In the genomic region with DNA sequence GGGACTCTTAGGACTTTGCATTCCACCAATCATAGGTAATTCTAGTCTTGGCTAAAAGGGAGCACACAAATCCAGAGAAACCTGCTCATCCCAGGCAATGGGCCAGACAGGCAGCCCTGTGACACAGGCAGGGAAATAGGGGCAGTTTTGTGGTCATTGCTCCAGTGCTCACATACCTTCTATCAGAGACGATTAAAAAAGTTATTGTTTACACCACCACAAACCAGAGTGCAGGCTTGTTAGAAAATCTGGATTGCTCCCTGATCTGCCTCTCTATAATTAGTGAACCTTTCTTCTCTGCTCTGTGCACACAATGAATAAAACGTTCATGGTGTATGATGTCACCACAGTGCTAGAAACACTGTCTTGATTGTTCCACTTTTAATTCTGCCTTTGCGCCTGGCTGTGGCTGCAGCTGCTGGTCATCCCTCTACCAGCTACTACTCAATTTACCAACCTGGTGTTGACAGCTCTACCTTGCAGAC, we compare ENCODE assay signal across 10 cellular contexts.
A peak's percentile ranks its signal among the peaks of the same experiment; 100 is the strongest.
DNase-seq lines count a peak whose midpoint lies in the region; ATAC-seq, FAIRE-seq and TF ChIP-seq lines count a peak whose summit lies in the region.
"Had no signal": no experiment of that assay in that cellular context is flagged by ENCODE, and none has a peak within 500 bp of the region (broad histone marks: within the 10 kb centered on the region; RNA-seq: fewer than 3 reads in every experiment).

No MANE protein-coding gene starts in this region.

- H4K20me1 ChIP-seq in GM12878 (ENCODE audit: control insufficient read depth, insufficient read depth): no peaks in the 10 kb centered on the region; the same call in 1 of the 2 replicates

- no peak overlapping the region for H3K4me3 Mint-ChIP-seq in mesothelial cell of epicardium

- BruUV-seq in GM12878 (replicated peaks; lab: Mats Ljungman, UMichigan): no TSS peak

- H2BK15ac ChIP-seq in mesenchymal stem cell (ENCODE audit: low read depth, poor library complexity, severe bottlenecking) (peak overlapping the region; percentile 73), mesendoderm (replicated peaks; ENCODE audit: low read depth) (no peak overlapping the region)

- H4K91ac ChIP-seq in mesenchymal stem cell (ENCODE audit: low read length): no peak overlapping the region

- no peak overlapping the region for H3K4me3 ChIP-seq in AG04450 (ENCODE audit: low read depth, low read length)
- no peak overlapping the region for H3K4me3 ChIP-seq in GM12878
- no peak overlapping the region for H3K4me3 ChIP-seq in mesenchymal stem cell (ENCODE audit: insufficient read depth in 1 of 2, low read depth in 1 of 2, low read length in 2 of 2)
- no peak overlapping the region for H3K4me3 ChIP-seq in mesendoderm (ENCODE audit: low read length)

- H3K27ac Mint-ChIP-seq in mesothelial cell of epicardium: no peak overlapping the region

- H3K27me3 ChIP-seq in AG04450 (ENCODE audit: control insufficient read depth, insufficient read depth, low read length): no peaks in the 10 kb centered on the region
- H3K27me3 ChIP-seq in GM12878 (replicated peaks in 1 of 2; ENCODE audit: control insufficient read depth in 2 of 2, insufficient read depth in 2 of 2, low read length in 1 of 2): peaks cover 0 to 3% of the 10 kb centered on the region in 2 experiments; a peak in 2 of 4 replicates
- no peaks in the 10 kb centered on the region for H3K27me3 ChIP-seq in mesenchymal stem cell (ENCODE audit: control insufficient read depth in 1 of 2, insufficient read depth in 1 of 2, low read length in 2 of 2)
- H3K27me3 ChIP-seq in mesendoderm (ENCODE audit: insufficient read depth, low read length, poor library complexity): no peaks in the 10 kb centered on the region

- peak overlapping the region in 1 of 2 experiments; percentile 49 for H2BK12ac ChIP-seq in mesenchymal stem cell (ENCODE audit: low read length in 2 of 2)

- POLR2A ChIA-PET in AG04450 (lab: Yijun Ruan, JAX) (no interaction called here), GM12878 (lab: Charles Lee) (no interaction called here)

- H3K4me1 Mint-ChIP-seq in mesothelial cell of epicardium: peaks cover 16% of the 10 kb centered on the region

- SMC1A ChIA-PET in GM12878 (lab: Charles Lee; ENCODE audit: uncharacterized antibody, unreplicated experiment): interaction anchor here (0.8 to 4.1 kb wide), 7 partner anchors 14 to 193 kb away, joined by 3 to 20 read pairs (median 7); no protein-coding TSS in a partner anchor

- intact Hi-C loops in GM12878 (cut with micrococcal nuclease; ENCODE audit: unreplicated experiment): no loop called here

- H3K79me1 ChIP-seq in mesenchymal stem cell (replicated peaks; ENCODE audit: low read length, poor library complexity, severe bottlenecking) (no peaks in the 10 kb centered on the region), mesendoderm (ENCODE audit: low read length) (no peaks in the 10 kb centered on the region)

- H3K14ac ChIP-seq in mesenchymal stem cell (ENCODE audit: low read length in 2 of 2): no peak overlapping the region

- H2BK5ac ChIP-seq in mesenchymal stem cell (ENCODE audit: low read depth, low read length, poor library complexity, severe bottlenecking) (no peak overlapping the region), mesendoderm (ENCODE audit: low read length) (no peak overlapping the region)

- no peaks in the 10 kb centered on the region for H3K79me2 ChIP-seq in GM12878 (ENCODE audit: control insufficient read depth, insufficient read depth, low read length)
- no peaks in the 10 kb centered on the region for H3K79me2 ChIP-seq in mesendoderm (ENCODE audit: control insufficient read depth, insufficient read depth, low read length)

- no peaks in the 10 kb centered on the region for H3K9me3 ChIP-seq in AG04450 (ENCODE audit: control insufficient read depth, insufficient read depth, low read length)
- no peaks in the 10 kb centered on the region for H3K9me3 ChIP-seq in GM12878 (replicated peaks; ENCODE audit: control insufficient read depth, insufficient read depth, low read length)
- H3K9me3 ChIP-seq in mesenchymal stem cell (ENCODE audit: control insufficient read depth, low read length): no peaks in the 10 kb centered on the region
- H3K9me3 ChIP-seq: neutrophil had no signal

- no peak overlapping the region for H4K5ac ChIP-seq in mesendoderm (ENCODE audit: low read length)

- H3K4me2 ChIP-seq in GM12878 (ENCODE audit: control insufficient read depth, insufficient read depth): peak overlapping the region; percentile 25; the same call in 1 of the 2 replicates
- H3K4me2 ChIP-seq in mesenchymal stem cell (ENCODE audit: low read length, poor library complexity, severe bottlenecking): peak overlapping the region; percentile 44
- no peak overlapping the region for H3K4me2 ChIP-seq in mesendoderm (ENCODE audit: low read length)

- no peak for TF ChIP-seq RAD21 in GM12878 (IDR thresholded peaks at IDR 0.05; ENCODE audit: insufficient read depth, low read depth, low read length)

- H3K9ac ChIP-seq in GM12878 (ENCODE audit: control insufficient read depth, insufficient read depth, low read length) (no peak overlapping the region), mesenchymal stem cell (ENCODE audit: low read length) (peak overlapping the region; percentile 29), mesendoderm (ENCODE audit: low read length) (no peak overlapping the region)

- H3K9me3 Mint-ChIP-seq in mesothelial cell of epicardium: no peaks in the 10 kb centered on the region

- FAIRE-seq in GM12878 (lab: Jason Lieb, UNC): no peak

- H3K4me1 ChIP-seq in GM12878 (ENCODE audit: control insufficient read depth, insufficient read depth, low read length) (peaks cover 22% of the 10 kb centered on the region), mesenchymal stem cell (ENCODE audit: control insufficient read depth, insufficient read depth, low read depth, low read length) (peaks cover 12% of the 10 kb centered on the region), mesendoderm (ENCODE audit: control insufficient read depth, low read depth, low read length) (no peaks in the 10 kb centered on the region)

- 50% methylated on average over 3 of the region's 3 CpGs for WGBS in GM12878 (ENCODE audit: insufficient coverage, insufficient replicate concordance, low lambda C conversion rate, missing lambda C conversion rate)
- 22% methylated on average over 3 of the region's 3 CpGs for WGBS in mesenchymal stem cell
- no CpG with 5 or more reads among the region's 3 CpGs for WGBS in mesendoderm (ENCODE audit: extremely low coverage, insufficient coverage, low lambda C conversion rate)

- no peaks in the 10 kb centered on the region for H3K27me3 Mint-ChIP-seq in mesothelial cell of epicardium (ENCODE audit: low read depth)

- H2BK120ac ChIP-seq in mesenchymal stem cell (ENCODE audit: low read depth, low read length) (no peak overlapping the region), mesendoderm (ENCODE audit: low read depth, low read length) (no peak overlapping the region)

- no peak overlapping the region for H3K56ac ChIP-seq in mesendoderm (ENCODE audit: low read length)

- in situ Hi-C loops in GM12878 (cut with MboI): no loop called here

- H4K8ac ChIP-seq in mesenchymal stem cell (ENCODE audit: low read length) (no peak overlapping the region), mesendoderm (ENCODE audit: low read depth, low read length) (no peak overlapping the region)

- TF ChIP-seq CTCF in AG04450 (IDR thresholded peaks at IDR 0.05; ENCODE audit: low read depth, low read length): no peak
- no peak for TF ChIP-seq CTCF in GM12878 (IDR thresholded peaks at IDR 0.05 in 2 of 3, conservative IDR thresholded peaks at IDR 0.05 in 1 of 3; ENCODE audit: control insufficient read depth in 2 of 3, extremely low read depth in 1 of 3, insufficient read depth in 1 of 3, low read depth in 3 of 3, low read length in 3 of 3)
- no peak for TF ChIP-seq CTCF in mesothelial cell of epicardium (IDR thresholded peaks at IDR 0.05; ENCODE audit: unreplicated experiment)

- H2AFZ ChIP-seq in GM12878 (ENCODE audit: control insufficient read depth, low read depth, low read length): no peak overlapping the region; the same call in 1 of the 2 replicates
- H2AFZ ChIP-seq in mesenchymal stem cell (ENCODE audit: low read depth, low read length): no peak overlapping the region

- RAD21 ChIA-PET in GM12878 (lab: Charles Lee; ENCODE audit: unreplicated experiment): interaction anchor here (1.4 to 3.0 kb wide), 2 partner anchors 10 to 18 kb away, joined by 3 to 11 read pairs; no protein-coding TSS in a partner anchor

- H3K36me3 ChIP-seq in GM12878 (ENCODE audit: control insufficient read depth in 2 of 2, insufficient read depth in 2 of 2, low read length in 1 of 2) (no peaks in the 10 kb centered on the region), mesenchymal stem cell (ENCODE audit: control insufficient read depth in 1 of 2, insufficient read depth in 2 of 2, low read depth in 1 of 2, low read length in 2 of 2) (no peaks in the 10 kb centered on the region), mesendoderm (ENCODE audit: control insufficient read depth, insufficient read depth, low read length) (no peaks in the 10 kb centered on the region)
- H3K36me3 ChIP-seq: neutrophil had no signal

- DNase-seq in AG04450 (ENCODE audit: low read depth, low spot score) (no peak), GM12878 (ENCODE audit: low read depth, low spot score) (no peak), mesenchymal stem cell (peak; percentile 80), mesendoderm (no peak), mesothelial cell of epicardium (ENCODE audit: low spot score in 2 of 2, unreplicated experiment in 2 of 2) (no peak)

- no peak overlapping the region for H3K23ac ChIP-seq in mesenchymal stem cell (ENCODE audit: low read length in 2 of 2)
- H3K23ac ChIP-seq in mesendoderm (ENCODE audit: low read length): no peak overlapping the region

- no peak overlapping the region for H2AK5ac ChIP-seq in mesenchymal stem cell (ENCODE audit: low read length, severe bottlenecking)
- no peak overlapping the region for H2AK5ac ChIP-seq in mesendoderm (ENCODE audit: low read length)

- H3K27ac ChIP-seq in AG04450 (ENCODE audit: low read depth, low read length): peak overlapping the region; percentile 49
- H3K27ac ChIP-seq in GM12878 (ENCODE audit: control insufficient read depth, insufficient read depth): no peak overlapping the region
- H3K27ac ChIP-seq in mesenchymal stem cell (ENCODE audit: low read length, poor library complexity, severe bottlenecking): peak overlapping the region; percentile 33
- no peak overlapping the region for H3K27ac ChIP-seq in mesendoderm (ENCODE audit: low read depth, low read length)
- H3K27ac ChIP-seq: HL-60, neutrophil had no signal

- no peak for TF ChIP-seq POLR2A in GM12878 (IDR thresholded peaks at IDR 0.05; ENCODE audit: low read depth, low read length)

- peak overlapping the region in 1 of 2 experiments; percentile 47 for H3K4ac ChIP-seq in mesenchymal stem cell (ENCODE audit: low read depth in 1 of 2, low read length in 2 of 2)
- H3K4ac ChIP-seq in mesendoderm (ENCODE audit: low read depth, low read length): no peak overlapping the region

- peak overlapping the region; percentile 76 to 84 for H3K18ac ChIP-seq in mesenchymal stem cell (ENCODE audit: low read depth in 1 of 2, low read length in 2 of 2)
- no peak overlapping the region for H3K18ac ChIP-seq in mesendoderm (ENCODE audit: low read length)

- CTCF ChIA-PET in AG04450 (lab: Charles Lee): interaction anchor here (1.7 kb wide), 1 partner anchor 14 kb away, joined by 6 read pairs; no protein-coding TSS in a partner anchor
- CTCF ChIA-PET in GM12878 (lab: Yijun Ruan, JAX): interaction anchor here (0.7 to 2.3 kb wide), 7 partner anchors 10 to 191 kb away, joined by 3 to 15 read pairs (median 4); no protein-coding TSS in a partner anchor

- peak in 1 of 2 experiments; percentile 27; a peak in 1 of 4 replicates for TF ChIP-seq EP300 in GM12878 (IDR thresholded peaks at IDR 0.05; ENCODE audit: borderline replicate concordance in 1 of 2, control insufficient read depth in 1 of 2, low read depth in 2 of 2, low read length in 2 of 2)

- no peaks in the 10 kb centered on the region for H3K36me3 Mint-ChIP-seq in mesothelial cell of epicardium

- ATAC-seq in HG03342 (IDR thresholded peaks at IDR 0.05; ENCODE audit: unreplicated experiment) (peak; percentile 37), GM12878 (peak; percentile 74), HG03139 (IDR thresholded peaks at IDR 0.05; ENCODE audit: unreplicated experiment) (no peak), GM18907 (IDR thresholded peaks at IDR 0.05; ENCODE audit: unreplicated experiment) (no peak)

Comparison
In these comparisons a context has a peak if more than half of its experiments do, and no peak if none do; other contexts are left out.
1. H3K27ac ChIP-seq: peak in AG04450 (single experiment) and mesenchymal stem cell (single experiment); none in GM12878 (single experiment) and mesendoderm (single experiment).
2. ATAC-seq: peak in HG03342 (single experiment) and GM12878 (single experiment); none in HG03139 (single experiment) and GM18907 (single experiment).